Comparison of ENCODE assay signal across 21 cellular contexts in the genomic region with DNA sequence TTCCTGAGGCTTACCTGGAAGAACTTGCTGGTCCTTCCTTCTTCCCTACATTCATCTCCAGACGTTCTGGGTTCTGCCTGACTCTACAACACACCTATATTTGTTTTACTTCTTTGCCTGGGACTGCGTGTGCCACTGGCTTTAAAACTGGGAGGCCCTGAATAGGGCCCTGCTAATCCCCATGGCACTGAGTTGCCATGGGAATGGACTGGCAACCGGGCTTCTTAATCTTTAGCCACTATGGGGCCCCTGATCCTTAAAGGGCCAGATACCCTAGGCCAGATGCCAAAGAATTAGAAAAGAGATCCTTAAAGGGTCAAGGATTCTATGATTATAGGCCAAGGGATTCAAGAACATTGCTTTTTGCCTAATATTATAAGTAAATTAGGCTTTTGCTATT. TPM values are rescaled to one million over a fixed set of nuclear protein-coding genes. Genes with fewer than 3 reads are reported as not detected.
DNase-seq lines count a peak whose midpoint lies in the region; ATAC-seq and TF ChIP-seq lines count a peak whose summit lies in the region.
"Had no signal": no experiment of that assay in that cellular context is flagged by ENCODE, and none has a peak within 500 bp of the region (broad histone marks: within the 10 kb centered on the region; RNA-seq: fewer than 3 reads in every experiment).

No MANE protein-coding gene starts in this region.

- H3K4me3 Mint-ChIP-seq in type B pancreatic cell = peak overlapping the region; percentile 12
- H3K4me3 Mint-ChIP-seq: B cell; CD4-positive, CD25-positive, alpha-beta regulatory T cell; CD8-positive, alpha-beta T cell; HFFc6 had no signal

- peaks cover 0 to under 1% (median 0%) of the 10 kb centered on the region in 4 donors for H3K4me1 ChIP-seq in esophagus muscularis mucosa
- H3K4me1 ChIP-seq: BLaER1, Caco-2, HAP-1 had no signal

- no peak overlapping the region for H3K27ac ChIP-seq in esophagus muscularis mucosa (replicated peaks in 1 of 4)
- H3K27ac ChIP-seq: 22Rv1, BLaER1, C4-2B had no signal

- H3K36me3 Mint-ChIP-seq in type B pancreatic cell = no peaks in the 10 kb centered on the region
- H3K36me3 Mint-ChIP-seq: CD4-positive, CD25-positive, alpha-beta regulatory T cell; CD8-positive, alpha-beta T cell had no signal

- TF ChIP-seq POLR2A in esophagus muscularis mucosa (IDR thresholded peaks at IDR 0.05; ENCODE audit: low read depth) = no peak

- H3K36me3 ChIP-seq in esophagus muscularis mucosa = no peaks in the 10 kb centered on the region
- H3K36me3 ChIP-seq: BLaER1, HAP-1 had no signal

- DNase-seq in NCI-H524 (lab: John Stamatoyannopoulos, UW) (peak; percentile 40 to 67), NCI-H524 treated with DMSO at 0.1 percent for 48 hours (lab: John Stamatoyannopoulos, UW) (no peak), esophagus muscularis mucosa (ENCODE audit: extremely low spot score) (peak; percentile 47), type B pancreatic cell (ENCODE audit: extremely low spot score, unreplicated experiment) (no peak), GM19238 (ENCODE audit: insufficient read length, low spot score) (no peak)
- DNase-seq: Caco-2; CD4-positive, CD25-positive, alpha-beta regulatory T cell; CD8-positive, alpha-beta T cell; DMS 273 treated with DMSO at 0.1 percent for 48 hours; DMS79; EL; GDM1; GOT3; HFFc6 had no signal

- TF ChIP-seq CTCF in esophagus muscularis mucosa (IDR thresholded peaks at IDR 0.05) (no peak), type B pancreatic cell (conservative IDR thresholded peaks at IDR 0.05) (no peak)

- no peaks in the 10 kb centered on the region for H3K4me1 Mint-ChIP-seq in type B pancreatic cell (ENCODE audit: unreplicated experiment)

- no peaks in the 10 kb centered on the region for H3K9me3 Mint-ChIP-seq in type B pancreatic cell
- H3K9me3 Mint-ChIP-seq: CD8-positive, alpha-beta T cell; HFFc6 had no signal

- no peak for ATAC-seq in HG02588 (IDR thresholded peaks at IDR 0.05; ENCODE audit: unreplicated experiment)
- ATAC-seq: CD8-positive, alpha-beta T cell; GM12878 had no signal

- H3K27me3 Mint-ChIP-seq in type B pancreatic cell = peaks cover 3% of the 10 kb centered on the region
- H3K27me3 Mint-ChIP-seq: B cell had no signal

- no peaks in the 10 kb centered on the region for H3K9me3 ChIP-seq in esophagus muscularis mucosa
- H3K9me3 ChIP-seq: BLaER1, Caco-2, HAP-1 had no signal

- no peak for TF ChIP-seq EP300 in esophagus muscularis mucosa (IDR thresholded peaks at IDR 0.05)

- no peak overlapping the region for H3K27ac Mint-ChIP-seq in type B pancreatic cell
- H3K27ac Mint-ChIP-seq: B cell; CD4-positive, CD25-positive, alpha-beta regulatory T cell; CD8-positive, alpha-beta T cell; HFFc6 had no signal

- intact Hi-C loops in esophagus muscularis mucosa (cut with DNase I) = no loop called here

- WGBS in esophagus muscularis mucosa = 55% methylated on average over 3 of the region's 3 CpGs

- no peak overlapping the region for H3K4me3 ChIP-seq in esophagus muscularis mucosa
- H3K4me3 ChIP-seq: BLaER1, GM12878, HAP-1 had no signal

- peaks cover 0 to 4% (median 0%) of the 10 kb centered on the region in 4 donors for H3K27me3 ChIP-seq in esophagus muscularis mucosa
- H3K27me3 ChIP-seq: BLaER1 had no signal

RNA-seq across cellular contexts. Expression of a gene that starts 24.4 kb away (rescaled TPM):
- total RNA-seq in esophagus muscularis mucosa = 10 to 100 TPM; 10.8 to 24.7 (median 20.4) TPM
- 3.4 and 5.8 TPM in 2 replicates for total RNA-seq in type B pancreatic cell (ENCODE audit: low replicate concordance)
- total RNA-seq: Caco-2; CD4-positive, CD25-positive, alpha-beta regulatory T cell; CD8-positive, alpha-beta T cell; GM12878 had no signal

RNA-seq across cellular contexts. Expression of a gene that starts 57.7 kb away (rescaled TPM):
- total RNA-seq in esophagus muscularis mucosa = 100 to 1,000 TPM in 2 of 4 donors, 10 to 100 TPM in 2; 31.1 to 315 (median 128) TPM
- total RNA-seq in type B pancreatic cell (ENCODE audit: low replicate concordance) = 0.17 and 0.63 TPM in 2 replicates
- total RNA-seq: B cell; Caco-2; CD4-positive, CD25-positive, alpha-beta regulatory T cell; CD8-positive, alpha-beta T cell; HFFc6 had no signal

Comparison
In these comparisons a context has a peak if more than half of its experiments do, and no peak if none do; other contexts are left out.
1. DNase-seq: peak in NCI-H524 (2 of 2) and esophagus muscularis mucosa (single experiment); none in NCI-H524 treated with DMSO at 0.1 percent for 48 hours (single experiment), type B pancreatic cell (single experiment) and GM19238 (single experiment).
2. RNA of a gene that starts 57.7 kb away (total RNA-seq): 31.1 to 315 TPM in esophagus muscularis mucosa; 0.17 to 0.63 TPM in type B pancreatic cell; every median in the first group is over 10 times any median in the second.